8 cellular contexts compared by ENCODE assay signal in the genomic region with DNA sequence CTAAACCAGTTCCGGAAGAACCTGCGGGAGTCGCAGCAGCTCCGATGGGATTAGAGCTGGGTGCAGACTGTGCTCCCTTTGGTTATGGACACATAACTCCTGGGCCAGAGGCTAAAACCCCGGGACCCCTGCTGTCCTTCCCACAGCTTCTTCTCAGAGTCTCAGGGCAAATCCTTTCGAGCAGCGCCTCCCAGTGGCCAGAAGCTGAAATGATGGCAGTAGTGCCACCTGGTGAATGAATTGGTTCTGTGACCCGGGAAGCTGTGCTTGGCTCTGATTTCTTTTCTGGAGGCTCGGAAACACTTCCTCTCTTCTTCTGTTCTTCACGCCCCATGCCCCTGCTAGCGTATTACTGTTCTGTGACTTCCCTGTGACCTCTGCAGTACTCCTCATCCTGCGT. TPM values are rescaled to one million over a fixed set of nuclear protein-coding genes. Genes with fewer than 3 reads are reported as not detected.
A peak's percentile ranks its signal among the peaks of the same experiment; 100 is the strongest.
DNase-seq lines count a peak whose midpoint lies in the region; ATAC-seq and TF ChIP-seq lines count a peak whose summit lies in the region.
"Not testable (repeated sequence)": the region's sequence is repeated elsewhere in the genome, so short reads cannot be mapped to it uniquely, and the experiment has no call there.

No MANE protein-coding gene starts in this region.

- not testable (repeated sequence) for H3K4me2 ChIP-seq in OCI-LY7 (ENCODE audit: low read length)

- intact Hi-C loops in OCI-LY7 (cut with micrococcal nuclease; ENCODE audit: unreplicated experiment): loop anchor here (2.0 kb wide), 1 partner anchor 192 kb away; no protein-coding TSS in a partner anchor
- intact Hi-C loops in activated CD8-positive, alpha-beta T cell treated with anti-CD3 and anti-CD28 coated beads for 36 hours (cut with micrococcal nuclease): loop anchor here (10.0 kb wide), 1 partner anchor 64 kb away; no protein-coding TSS in a partner anchor
- intact Hi-C loops in posterior vena cava (cut with DNase I): not testable (repeated sequence)

- peak; percentile 95 for TF ChIP-seq CTCF in LNCaP clone FGC (IDR thresholded peaks at IDR 0.05; ENCODE audit: control insufficient read depth, extremely low read depth, insufficient read depth)
- TF ChIP-seq CTCF in OCI-LY7 (conservative IDR thresholded peaks at IDR 0.05; ENCODE audit: low read length): peak; percentile 80
- peak; percentile 83 for TF ChIP-seq CTCF in activated CD8-positive, alpha-beta T cell treated with anti-CD3 and anti-CD28 coated beads for 36 hours (IDR thresholded peaks at IDR 0.05)

- not testable (repeated sequence) for H3K4me3 Mint-ChIP-seq in activated CD8-positive, alpha-beta T cell treated with anti-CD3 and anti-CD28 coated beads for 36 hours

- CTCF ChIA-PET in OCI-LY7 (lab: Charles Lee; ENCODE audit: unreplicated experiment): interaction anchor here (0.6 to 1.1 kb wide), 3 partner anchors 13 to 68 kb away, joined by 3 to 4 read pairs (median 3); no protein-coding TSS in a partner anchor
- CTCF ChIA-PET in activated CD8-positive, alpha-beta T cell treated with anti-CD3 and anti-CD28 coated beads for 36 hours (lab: Charles Lee): interaction anchor here (0.6 to 4.4 kb wide), 26 partner anchors 9 to 721 kb away, joined by 3 to 67 read pairs (median 4); a partner anchor contains a TSS

- ATAC-seq in activated CD8-positive, alpha-beta T cell treated with anti-CD3 and anti-CD28 coated beads for 36 hours: not testable (repeated sequence)

- POLR2A ChIA-PET in OCI-LY7 (lab: Charles Lee): interaction anchor here (1.1 kb wide), 1 partner anchor 34 kb away, joined by 3 read pairs; no protein-coding TSS in a partner anchor
- POLR2A ChIA-PET in activated CD8-positive, alpha-beta T cell treated with anti-CD3 and anti-CD28 coated beads for 36 hours (lab: Charles Lee): not testable (repeated sequence)

- H3K9me3 Mint-ChIP-seq in activated CD8-positive, alpha-beta T cell treated with anti-CD3 and anti-CD28 coated beads for 36 hours: not testable (repeated sequence)

- H3K27ac Mint-ChIP-seq in activated CD8-positive, alpha-beta T cell treated with anti-CD3 and anti-CD28 coated beads for 36 hours: not testable (repeated sequence)

- H4K20me1 ChIP-seq in OCI-LY7 (ENCODE audit: insufficient read depth, low read length): not testable (repeated sequence)

- not testable (repeated sequence) for H3K79me2 ChIP-seq in OCI-LY7 (ENCODE audit: insufficient read depth, low read depth, low read length)

- not testable (repeated sequence) for BruUV-seq in OCI-LY7 (replicated peaks; lab: Mats Ljungman, UMichigan)

- H2AFZ ChIP-seq in OCI-LY7 (ENCODE audit: low read length): not testable (repeated sequence)

- not testable (repeated sequence) for H3K4me1 Mint-ChIP-seq in activated CD8-positive, alpha-beta T cell treated with anti-CD3 and anti-CD28 coated beads for 36 hours (ENCODE audit: low read depth)

- not testable (repeated sequence) for H3K4me3 ChIP-seq in LNCaP clone FGC (ENCODE audit: low read depth, low read length); OCI-LY7 (ENCODE audit: low read depth, low read length, poor library complexity, severe bottlenecking)

- H3K36me3 Mint-ChIP-seq in activated CD8-positive, alpha-beta T cell treated with anti-CD3 and anti-CD28 coated beads for 36 hours (ENCODE audit: low read depth): not testable (repeated sequence)

- not testable (repeated sequence) for H3K36me3 ChIP-seq in OCI-LY7 (ENCODE audit: insufficient read depth, low read length)

- H3K9me2 ChIP-seq in OCI-LY7 (ENCODE audit: insufficient read depth, low read length): not testable (repeated sequence)

- not testable (repeated sequence) for H3K4me1 ChIP-seq in OCI-LY7 (ENCODE audit: insufficient read depth, low read length, poor library complexity, severe bottlenecking)

- DNase-seq in DMS53 treated with DMSO at 0.1 percent for 48 hours (lab: John Stamatoyannopoulos, UW; ENCODE audit: unreplicated experiment) (peak; percentile 7), LNCaP clone FGC (ENCODE audit: low read depth) (peak; percentile 44), OCI-LY7 (ENCODE audit: low spot score) (peak; percentile 75), caudate nucleus (lab: John Stamatoyannopoulos, UW) (peak in 52 of 61 donors; percentile 4 to 82 (median 35)), hypothalamus (lab: John Stamatoyannopoulos, UW) (peak in 42 of 51 donors; percentile 1 to 81 (median 36)), posterior vena cava (ENCODE audit: low spot score) (peak; percentile 90), substantia nigra (lab: John Stamatoyannopoulos, UW) (peak in 39 of 49 donors; percentile 2 to 77 (median 42))
- peak; percentile 88 for DNase-seq in activated CD8-positive, alpha-beta T cell treated with anti-CD3 and anti-CD28 coated beads for 36 hours

- not testable (repeated sequence) for H3K27me3 Mint-ChIP-seq in activated CD8-positive, alpha-beta T cell treated with anti-CD3 and anti-CD28 coated beads for 36 hours

- not testable (repeated sequence) for H3K9me3 ChIP-seq in OCI-LY7 (ENCODE audit: low read length)

- H3K27ac ChIP-seq in OCI-LY7 (ENCODE audit: low read depth, low read length, poor library complexity, severe bottlenecking); caudate nucleus (ENCODE audit: low read depth, low read length); substantia nigra (ENCODE audit: low read depth, low read length, poor library complexity, severe bottlenecking): not testable (repeated sequence)

RNA-seq across cellular contexts. Expression of a gene that starts 29.8 kb away (rescaled TPM):
- total RNA-seq in OCI-LY7 (2014; rRNA removed; shearing (Covaris generic)): 82.3 and 100 TPM in 2 replicates
- total RNA-seq in OCI-LY7 (2022) (95.1 and 95.7 TPM in 2 replicates), posterior vena cava (10 to 100 TPM; 12.0 to 13.0 TPM)
- 10 to 100 TPM; 34.3 to 37.6 TPM for total RNA-seq in activated CD8-positive, alpha-beta T cell treated with anti-CD3 and anti-CD28 coated beads for 36 hours

Comparison
In these comparisons a context has a peak if more than half of its experiments do, and no peak if none do; other contexts are left out.
1. DNase-seq: peak in every context shown above with its lines; median percentile 90 in posterior vena cava; 88 in activated CD8-positive, alpha-beta T cell treated with anti-CD3 and anti-CD28 coated beads for 36 hours; 75 in OCI-LY7; 44 in LNCaP clone FGC; 42 in substantia nigra; 36 in hypothalamus; 35 in caudate nucleus; 7 in DMS53 treated with DMSO at 0.1 percent for 48 hours.